33 cellular contexts compared by ENCODE assay signal in genomic region chr2:157948856-157949255, GRCh38.
DNase-seq lines count a peak whose midpoint lies in the region; ATAC-seq, FAIRE-seq and TF ChIP-seq lines count a peak whose summit lies in the region.
"Had no signal": no experiment of that assay in that cellular context is flagged by ENCODE, and none has a peak within 500 bp of the region (broad histone marks: within the 10 kb centered on the region; RNA-seq: fewer than 3 reads in every experiment).

No MANE protein-coding gene starts in this region.

- no peak for TF ChIP-seq POLR2A in HepG2 (IDR thresholded peaks at IDR 0.05; ENCODE audit: insufficient read depth in 1 of 2, low read depth in 2 of 2, low read length in 2 of 2)
- TF ChIP-seq POLR2A in right lobe of liver (IDR thresholded peaks at IDR 0.05), result no peak
- TF ChIP-seq POLR2A in K562 (conservative IDR thresholded peaks at IDR 0.05), result no peak

- H3K27me3 ChIP-seq in HepG2 (ENCODE audit: control insufficient read depth in 1 of 2, insufficient read depth in 2 of 2, low read length in 2 of 2), result peaks cover 0 to 6% of the 10 kb centered on the region in 2 experiments; a peak in 2 of 5 replicates
- H3K27me3 ChIP-seq in right lobe of liver, result no peaks in the 10 kb centered on the region
- no peaks in the 10 kb centered on the region for H3K27me3 ChIP-seq in K562 (ENCODE audit: control insufficient read depth in 2 of 2, insufficient read depth in 2 of 2, low read length in 2 of 2)
- no peaks in the 10 kb centered on the region for H3K27me3 ChIP-seq in small intestine (ENCODE audit: control insufficient read depth in 2 of 2, insufficient read depth in 2 of 2, low read length in 2 of 2)
- H3K27me3 ChIP-seq: BE2C; BLaER1; BLaER1 treated with 17β-estradiol and CSF1 and Interleukin-3, amounts not matched to agents 10 nM and 100 nM had no signal

- no peak for DNase-seq in HepG2 (ENCODE audit: low spot score)
- no peak for DNase-seq in right lobe of liver
- no peak for DNase-seq in K562 (ENCODE audit: extremely low read depth in 1 of 4, low spot score in 3 of 4)
- DNase-seq in small intestine, result peak; percentile 25
- DNase-seq in OCI-LY7 (ENCODE audit: low spot score), result no peak
- DNase-seq: 8988T; ACHN; AML-193; BE2C; C1 segment of cervical spinal cord; Caco-2; Calu3; CD4-positive, alpha-beta memory T cell; CD4-positive, alpha-beta T cell; CD4-positive, CD25-positive, alpha-beta regulatory T cell; CD8-positive, alpha-beta memory T cell; CD8-positive, alpha-beta T cell; COR-L47; DMS 273 treated with DMSO at 0.1 percent for 48 hours; DMS153; DMS53; DMS79; DMS79 treated with DMSO at 0.1 percent for 48 hours; DND-41; EL had no signal

- in situ Hi-C loops in HepG2 (cut with HindIII; ENCODE audit: extremely low pct_ligation_motif_present, low pct_unique_long_range_greater_than_20kb), result no loop called here
- in situ Hi-C loops in K562 (cut with MboI), result no loop called here

- H3K9me1 ChIP-seq in K562 (ENCODE audit: control insufficient read depth, insufficient read depth, low read length), result no peaks in the 10 kb centered on the region

- BruUV-seq in HepG2 (replicated peaks; lab: Mats Ljungman, UMichigan) (no TSS peak), K562 (replicated peaks; lab: Mats Ljungman, UMichigan) (no TSS peak), OCI-LY7 (replicated peaks; lab: Mats Ljungman, UMichigan) (no TSS peak)

- POLR2A ChIA-PET in HepG2 (lab: Yijun Ruan, JAX), result no interaction called here
- POLR2A ChIA-PET in K562 (lab: Yijun Ruan, JAX), result no interaction called here
- POLR2A ChIA-PET in OCI-LY7 (lab: Charles Lee), result interaction anchor here (1.5 kb wide), 1 partner anchor 13 kb away, joined by 5 read pairs; no protein-coding TSS in a partner anchor

- no peaks in the 10 kb centered on the region for H3K9me3 ChIP-seq in HepG2 (ENCODE audit: low read length)
- H3K9me3 ChIP-seq in right lobe of liver, result no peaks in the 10 kb centered on the region
- no peaks in the 10 kb centered on the region for H3K9me3 ChIP-seq in K562 (replicated peaks; ENCODE audit: control insufficient read depth, insufficient read depth, low read depth, low read length)
- no peaks in the 10 kb centered on the region for H3K9me3 ChIP-seq in small intestine (ENCODE audit: control insufficient read depth, low read depth)
- H3K9me3 ChIP-seq in OCI-LY7 (ENCODE audit: low read length), result no peaks in the 10 kb centered on the region
- H3K9me3 ChIP-seq: A549; BE2C; BLaER1; BLaER1 treated with 17β-estradiol and CSF1 and Interleukin-3, amounts not matched to agents 10 nM and 100 nM; Caco-2 had no signal

- TF ChIP-seq RAD21 in HepG2 (CRISPR knock-in tag; IDR thresholded peaks at IDR 0.05) (no peak), K562 (CRISPR knock-in tag; conservative IDR thresholded peaks at IDR 0.05 in 1 of 2, IDR thresholded peaks at IDR 0.05 in 1 of 2) (no peak)

- TF ChIP-seq EP300 in HepG2 (IDR thresholded peaks at IDR 0.05; ENCODE audit: low read depth in 2 of 2, low read length in 2 of 2) (no peak), HepG2 (CRISPR knock-in tag; IDR thresholded peaks at IDR 0.05; ENCODE audit: borderline replicate concordance) (no peak), K562 (IDR thresholded peaks at IDR 0.05; ENCODE audit: low read length) (no peak)

- no peaks in the 10 kb centered on the region for H3K79me2 ChIP-seq in HepG2 (ENCODE audit: insufficient read depth, low read length)
- no peaks in the 10 kb centered on the region for H3K79me2 ChIP-seq in K562 (ENCODE audit: control insufficient read depth, insufficient read depth, low read length)
- no peaks in the 10 kb centered on the region for H3K79me2 ChIP-seq in OCI-LY7 (ENCODE audit: insufficient read depth, low read depth, low read length)

- ATAC-seq in HepG2 (no peak), right lobe of liver (no peak), K562 (no peak), GM21367 (IDR thresholded peaks at IDR 0.05; ENCODE audit: unreplicated experiment) (no peak)
- ATAC-seq: A549; CD8-positive, alpha-beta T cell had no signal

- H3K27ac ChIP-seq in HepG2 (ENCODE audit: extremely low read length, insufficient read depth, low read length), result no peak overlapping the region
- no peak overlapping the region for H3K27ac ChIP-seq in right lobe of liver
- no peak overlapping the region for H3K27ac ChIP-seq in K562 (ENCODE audit: extremely low read depth, low read depth, low read length)
- H3K27ac ChIP-seq in small intestine (ENCODE audit: low read depth in 1 of 2, low read length in 1 of 2), result no peak overlapping the region
- H3K27ac ChIP-seq in OCI-LY7 (ENCODE audit: low read depth, low read length, poor library complexity, severe bottlenecking), result no peak overlapping the region
- H3K27ac ChIP-seq: 22Rv1; A549; BLaER1; BLaER1 treated with 17β-estradiol and CSF1 and Interleukin-3, amounts not matched to agents 10 nM and 100 nM; C4-2B had no signal

- H4K20me1 ChIP-seq in HepG2 (ENCODE audit: insufficient read depth, low read length) (no peaks in the 10 kb centered on the region), K562 (replicated peaks; ENCODE audit: control insufficient read depth, insufficient read depth, low read length) (no peaks in the 10 kb centered on the region), OCI-LY7 (ENCODE audit: insufficient read depth, low read length) (no peaks in the 10 kb centered on the region)
- H4K20me1 ChIP-seq: BLaER1; BLaER1 treated with 17β-estradiol and CSF1 and Interleukin-3, amounts not matched to agents 10 nM and 100 nM had no signal

- TF ChIP-seq CTCF in HepG2 (CRISPR knock-in tag; IDR thresholded peaks at IDR 0.05) (no peak), right lobe of liver (IDR thresholded peaks at IDR 0.05) (no peak), K562 (IDR thresholded peaks at IDR 0.05 in 2 of 3, conservative IDR thresholded peaks at IDR 0.05 in 1 of 3; ENCODE audit: insufficient read depth in 2 of 3, low read depth in 1 of 3, low read length in 3 of 3) (no peak), OCI-LY7 (conservative IDR thresholded peaks at IDR 0.05; ENCODE audit: low read length) (no peak)

- CTCF ChIA-PET in HepG2 (lab: Yijun Ruan, JAX; ENCODE audit: low intra/inter-chr PET ratio, low total read pairs), result no interaction called here
- CTCF ChIA-PET in K562 (lab: Yijun Ruan, JAX; ENCODE audit: low intra/inter-chr PET ratio), result no interaction called here
- CTCF ChIA-PET in OCI-LY7 (lab: Charles Lee; ENCODE audit: unreplicated experiment), result no interaction called here

- H2AFZ ChIP-seq in HepG2 (ENCODE audit: low read length), result no peak overlapping the region
- H2AFZ ChIP-seq in K562 (ENCODE audit: low read depth, low read length), result no peak overlapping the region
- no peak overlapping the region for H2AFZ ChIP-seq in OCI-LY7 (ENCODE audit: low read length)

- intact Hi-C loops in HepG2 (cut with micrococcal nuclease; ENCODE audit: unreplicated experiment), result no loop called here
- intact Hi-C loops in right lobe of liver (cut with DNase I), result no loop called here
- intact Hi-C loops in K562 (cut with micrococcal nuclease), result no loop called here
- intact Hi-C loops in OCI-LY7 (cut with micrococcal nuclease; ENCODE audit: unreplicated experiment), result no loop called here

- no peaks in the 10 kb centered on the region for H3K36me3 ChIP-seq in HepG2 (replicated peaks in 1 of 2; ENCODE audit: control insufficient read depth in 1 of 2, insufficient read depth in 2 of 2, low read length in 2 of 2)
- H3K36me3 ChIP-seq in right lobe of liver, result no peaks in the 10 kb centered on the region
- no peaks in the 10 kb centered on the region for H3K36me3 ChIP-seq in K562 (ENCODE audit: control insufficient read depth, insufficient read depth, low read length)
- H3K36me3 ChIP-seq in small intestine (ENCODE audit: control insufficient read depth in 2 of 2, insufficient read depth in 2 of 2, low read length in 2 of 2), result no peaks in the 10 kb centered on the region
- H3K36me3 ChIP-seq in OCI-LY7 (ENCODE audit: insufficient read depth, low read length), result no peaks in the 10 kb centered on the region
- H3K36me3 ChIP-seq: BE2C; BLaER1; BLaER1 treated with 17β-estradiol and CSF1 and Interleukin-3, amounts not matched to agents 10 nM and 100 nM had no signal

- H3K9me2 ChIP-seq in OCI-LY7 (ENCODE audit: insufficient read depth, low read length), result no peaks in the 10 kb centered on the region

- H3K4me2 ChIP-seq in HepG2 (ENCODE audit: low read depth, low read length) (no peak overlapping the region), K562 (ENCODE audit: insufficient read depth, low read length) (no peak overlapping the region), OCI-LY7 (ENCODE audit: low read length) (no peak overlapping the region)
- H3K4me2 ChIP-seq: A549; BLaER1; BLaER1 treated with 17β-estradiol and CSF1 and Interleukin-3, amounts not matched to agents 10 nM and 100 nM had no signal

- H3K9ac ChIP-seq in HepG2 (ENCODE audit: insufficient read depth, low read depth, low read length) (no peak overlapping the region), K562 (ENCODE audit: insufficient read depth in 1 of 2, low read depth in 2 of 2, low read length in 2 of 2) (no peak overlapping the region)
- H3K9ac ChIP-seq: BLaER1; BLaER1 treated with 17β-estradiol and CSF1 and Interleukin-3, amounts not matched to agents 10 nM and 100 nM had no signal

- H3K4me1 ChIP-seq in HepG2 (ENCODE audit: insufficient read depth, low read length) (no peaks in the 10 kb centered on the region), right lobe of liver (no peaks in the 10 kb centered on the region), K562 (replicated peaks in 1 of 2; ENCODE audit: control insufficient read depth in 2 of 2, insufficient read depth in 2 of 2, low read length in 2 of 2) (peaks cover 0 to 4% of the 10 kb centered on the region in 2 experiments; a peak in 2 of 5 replicates), small intestine (ENCODE audit: control insufficient read depth in 2 of 2, insufficient read depth in 1 of 2, low read depth in 1 of 2, low read length in 1 of 2) (no peaks in the 10 kb centered on the region), OCI-LY7 (ENCODE audit: insufficient read depth, low read length, poor library complexity, severe bottlenecking) (no peaks in the 10 kb centered on the region)
- H3K4me1 ChIP-seq: A549; BE2C; BLaER1; BLaER1 treated with 17β-estradiol and CSF1 and Interleukin-3, amounts not matched to agents 10 nM and 100 nM; Caco-2 had no signal

- H3K4me3 ChIP-seq in HepG2 (replicated peaks in 1 of 3; ENCODE audit: insufficient read depth in 1 of 3, low read depth in 2 of 3, low read length in 3 of 3) (no peak overlapping the region), right lobe of liver (no peak overlapping the region), K562 (no peak overlapping the region), small intestine (ENCODE audit: low read depth in 1 of 2, low read length in 2 of 2) (no peak overlapping the region), OCI-LY7 (ENCODE audit: low read depth, low read length, poor library complexity, severe bottlenecking) (no peak overlapping the region)
- H3K4me3 ChIP-seq: A549; BLaER1; BLaER1 treated with 17β-estradiol and CSF1 and Interleukin-3, amounts not matched to agents 10 nM and 100 nM had no signal

- FAIRE-seq in HepG2 (lab: Jason Lieb, UNC) (no peak), K562 (lab: Jason Lieb, UNC) (no peak), small intestine (lab: Jason Lieb, UNC) (no peak)
- FAIRE-seq: A204.1, A549, D721Med had no signal

TF ChIP-seq in HepG2, 621 proteins besides CTCF, POLR2A, EP300 and RAD21 (continues in another document):
- 0 out of 2 replicates have a peak, but pooled peaks have one; percentile 25 for TF ChIP-seq ZNF121 (CRISPR knock-in tag; IDR thresholded peaks at IDR 0.05)

TF ChIP-seq in K562, 482 proteins besides CTCF, POLR2A, EP300 and RAD21 (continues in another document):
- TF ChIP-seq ZNF121 (CRISPR knock-in tag; conservative IDR thresholded peaks at IDR 0.05), result peak; percentile 90

Comparison
In these comparisons a context has a peak if more than half of its experiments do, and no peak if none do; other contexts are left out.
1. Of the 241 proteins assayed by ChIP-seq in both HepG2 and K562: peak only in HepG2: none; only in K562: none; in both: ZNF121; in neither: 240.